23 cellular contexts compared by ENCODE assay signal in genomic region chr3:76367281-76367680, GRCh38.
DNase-seq lines count a peak whose midpoint lies in the region; ATAC-seq and TF ChIP-seq lines count a peak whose summit lies in the region.
"Had no signal": no experiment of that assay in that cellular context is flagged by ENCODE, and none has a peak within 500 bp of the region (broad histone marks: within the 10 kb centered on the region; RNA-seq: fewer than 3 reads in every experiment).

No MANE protein-coding gene starts in this region.

- ATAC-seq in Right ventricle myocardium inferior, result no peak
- ATAC-seq in HG03097 (IDR thresholded peaks at IDR 0.05; ENCODE audit: low FRiP score, unreplicated experiment), result no peak
- ATAC-seq: activated CD4-positive, CD25-positive, alpha-beta regulatory T cell treated with anti-CD3 and anti-CD28 coated beads, Interleukin-2, amount 50 U/mL, for 24 hours; activated CD8-positive, alpha-beta T cell treated with anti-CD3 and anti-CD28 coated beads, Interleukin-2, amount 10 ng/mL, durations not matched to agents 7 days and 5 days had no signal

- H3K9ac ChIP-seq in GM23248, result no peak overlapping the region

- H3K27me3 ChIP-seq in GM23248 (replicated peaks; ENCODE audit: insufficient read depth), result no peaks in the 10 kb centered on the region
- H3K27me3 ChIP-seq: tibial artery had no signal

- H3K4me3 ChIP-seq in AG04449 (ENCODE audit: low read depth, low read length), result no peak overlapping the region
- no peak overlapping the region for H3K4me3 ChIP-seq in GM23248
- H3K4me3 ChIP-seq: tibial artery had no signal

- intact Hi-C loops in Right ventricle myocardium inferior (cut with DNase I), result loop anchor here (5.0 kb wide), 1 partner anchor 205 kb away; no protein-coding TSS in a partner anchor

- no peaks in the 10 kb centered on the region for H3K79me2 ChIP-seq in GM23248 (ENCODE audit: insufficient read depth)

- no peak overlapping the region for H2AFZ ChIP-seq in GM23248

- CTCF ChIA-PET in AG04449 (lab: Yijun Ruan, JAX), result interaction anchor here (3.2 to 3.6 kb wide), 2 partner anchors 202 to 205 kb away, joined by 14 to 26 read pairs; no protein-coding TSS in a partner anchor

- TF ChIP-seq CTCF in AG04449 (IDR thresholded peaks at IDR 0.05; ENCODE audit: insufficient read depth, low read length, missing control alignments), result no peak

- peak overlapping the region; percentile 10 for H3K4me2 ChIP-seq in GM23248 (ENCODE audit: unreplicated experiment)

- no peaks in the 10 kb centered on the region for H3K9me3 ChIP-seq in GM23248 (ENCODE audit: low read depth)
- H3K9me3 ChIP-seq: tibial artery had no signal

- no peaks in the 10 kb centered on the region for H3F3A ChIP-seq in GM23248 (ENCODE audit: insufficient read depth)

- WGBS in GM23248 (ENCODE audit: low coverage in 1 of 2, low lambda C conversion rate in 2 of 2, missing lambda C conversion rate in 2 of 2), 2 experiments, result 3 to 10% methylated on average over 2 of the region's 2 CpGs

- no peak overlapping the region for H3K27ac ChIP-seq in GM23248
- H3K27ac ChIP-seq: tibial artery had no signal

- no peaks in the 10 kb centered on the region for H3K9me2 ChIP-seq in GM23248 (ENCODE audit: insufficient read depth)

- peaks cover 11% of the 10 kb centered on the region for H3K4me1 ChIP-seq in GM23248 (ENCODE audit: insufficient read depth)
- H3K4me1 ChIP-seq: tibial artery had no signal

- in situ Hi-C loops in GM23248 (cut with MboI), result loop anchor here (10.0 kb wide), 1 partner anchor 198 kb away; no protein-coding TSS in a partner anchor

- DNase-seq in AG04449 (ENCODE audit: low read depth, low spot score) (peak; percentile 33), GM23248 (peak; percentile 74), amniotic stem cell (lab: John Stamatoyannopoulos, UW) (peak; percentile 42), glomerular visceral epithelial cell (ENCODE audit: extremely low spot score) (peak; percentile 23), HuH-7.5 (ENCODE audit: low spot score) (no peak), Right ventricle myocardium inferior (ENCODE audit: missing footprints) (no peak)
- no peak for DNase-seq in activated naive CD4-positive, alpha-beta T cell (lab: John Stamatoyannopoulos, UW)
- DNase-seq: 8988T; activated CD8-positive, alpha-beta T cell treated with anti-CD3 and anti-CD28 coated beads, Interleukin-2, amount 10 ng/mL, durations not matched to agents 7 days and 5 days; activated naive CD4-positive, alpha-beta T cell treated with anti-CD3 and anti-CD28 coated beads for 36 hours; anterior cingulate cortex; effector CD8-positive, alpha-beta T cell; erythroblast; H9; kidney glomerular epithelial cell; mammary epithelial cell; NCI-H1436; NCI-H526; RPMI8226; stimulated activated CD4-positive, alpha-beta T cell treated with anti-CD3 and anti-CD28 coated beads, Interleukin-4, amount 100 ng/mL, for 24 hours; tibial artery had no signal

- no peaks in the 10 kb centered on the region for H4K20me1 ChIP-seq in GM23248 (ENCODE audit: insufficient read depth)

- POLR2A ChIA-PET in AG04449 (lab: Yijun Ruan, JAX), result no interaction called here

- no peaks in the 10 kb centered on the region for H3K36me3 ChIP-seq in GM23248 (ENCODE audit: low read depth)
- H3K36me3 ChIP-seq: tibial artery had no signal

Comparison
In these comparisons a context has a peak if more than half of its experiments do, and no peak if none do; other contexts are left out.
1. DNase-seq: peak in AG04449 (single experiment), GM23248 (single experiment), amniotic stem cell (single experiment) and glomerular visceral epithelial cell (single experiment); none in activated naive CD4-positive, alpha-beta T cell (0 of 4), HuH-7.5 (single experiment) and Right ventricle myocardium inferior (single experiment).